Comparison of ENCODE assay signal across 8 cellular contexts in the genomic region with DNA sequence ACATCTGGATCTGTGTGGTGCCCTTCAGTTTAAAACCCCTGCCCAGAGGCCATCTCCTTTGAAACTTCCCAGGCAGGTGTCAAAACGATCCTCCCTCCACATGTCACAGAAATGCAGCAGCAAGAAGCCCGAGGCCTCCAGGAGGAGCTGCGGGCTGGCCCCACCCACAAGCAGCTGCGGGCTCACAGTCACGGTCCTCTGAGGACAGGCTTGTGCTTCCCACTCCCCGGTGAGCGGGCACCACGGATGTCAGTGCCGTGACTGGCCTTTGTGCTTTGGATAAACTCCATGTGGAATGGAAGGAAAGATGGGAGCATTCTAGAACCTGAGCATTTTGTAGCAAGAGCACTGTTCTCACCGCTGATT.
DNase-seq lines count a peak whose midpoint lies in the region; ATAC-seq, FAIRE-seq and TF ChIP-seq lines count a peak whose summit lies in the region.

No MANE protein-coding gene starts in this region.

- H3K18ac ChIP-seq in mesenchymal stem cell (ENCODE audit: low read depth in 1 of 2, low read length in 2 of 2), result no peak overlapping the region

- H2AK5ac ChIP-seq in mesenchymal stem cell (ENCODE audit: low read length, severe bottlenecking), result no peak overlapping the region

- H3K36me3 ChIP-seq in adipocyte (ENCODE audit: control insufficient read depth, insufficient read depth, low read length, severe bottlenecking) (no peaks in the 10 kb centered on the region), mesenchymal stem cell (ENCODE audit: control insufficient read depth in 1 of 2, insufficient read depth in 2 of 2, low read depth in 1 of 2, low read length in 2 of 2) (no peaks in the 10 kb centered on the region)

- H3K4me1 ChIP-seq in adipocyte (ENCODE audit: control insufficient read depth, insufficient read depth, low read length), result peaks cover 14% of the 10 kb centered on the region
- H3K4me1 ChIP-seq in mesenchymal stem cell (ENCODE audit: control insufficient read depth, insufficient read depth, low read depth, low read length), result peaks cover 3% of the 10 kb centered on the region

- DNase-seq in AG20443 (ENCODE audit: low spot score) (peak; percentile 65), HFF-Myc (ENCODE audit: extremely low read depth, low read depth) (no peak), adipocyte (ENCODE audit: low read depth) (peak; percentile 36), mesenchymal stem cell (no peak), frontal cortex (ENCODE audit: low spot score in 2 of 2) (no peak), SIG-M5 treated with dmso at 0.1 percent for 504 hours (lab: John Stamatoyannopoulos, UW; ENCODE audit: unreplicated experiment) (no peak), H54 (ENCODE audit: insufficient read length, low spot score) (no peak)

- H3K14ac ChIP-seq in mesenchymal stem cell (ENCODE audit: low read length in 2 of 2), result no peak overlapping the region

- TF ChIP-seq CTCF in HFF-Myc (IDR thresholded peaks at IDR 0.05; ENCODE audit: low read depth, low read length, missing control alignments), result no peak

- H2BK15ac ChIP-seq in mesenchymal stem cell (ENCODE audit: low read depth, poor library complexity, severe bottlenecking), result no peak overlapping the region

- no peak overlapping the region for H4K91ac ChIP-seq in mesenchymal stem cell (ENCODE audit: low read length)

- H3K9me3 ChIP-seq in adipocyte (ENCODE audit: control insufficient read depth, low read length), result no peaks in the 10 kb centered on the region
- H3K9me3 ChIP-seq in mesenchymal stem cell (ENCODE audit: control insufficient read depth, low read length), result no peaks in the 10 kb centered on the region

- no peak overlapping the region for H3K23ac ChIP-seq in mesenchymal stem cell (ENCODE audit: low read length in 2 of 2)

- no peak for TF ChIP-seq POLR2A in H54 (IDR thresholded peaks at IDR 0.05; ENCODE audit: low read depth, low read length)

- peak overlapping the region; percentile 7 for H4K8ac ChIP-seq in mesenchymal stem cell (ENCODE audit: low read length)

- no peak overlapping the region for H2AFZ ChIP-seq in mesenchymal stem cell (ENCODE audit: low read depth, low read length)

- H3K79me1 ChIP-seq in mesenchymal stem cell (replicated peaks; ENCODE audit: low read length, poor library complexity, severe bottlenecking), result no peaks in the 10 kb centered on the region

- H3K9ac ChIP-seq in adipocyte (ENCODE audit: low read length), result peak overlapping the region; percentile 30
- peak overlapping the region; percentile 76 for H3K9ac ChIP-seq in mesenchymal stem cell (ENCODE audit: low read length)

- no peak overlapping the region for H2BK12ac ChIP-seq in mesenchymal stem cell (ENCODE audit: low read length in 2 of 2)

- ATAC-seq in GM19035 (IDR thresholded peaks at IDR 0.05; ENCODE audit: unreplicated experiment), result no peak

- no peak overlapping the region for H3K27ac ChIP-seq in mesenchymal stem cell (ENCODE audit: low read length, poor library complexity, severe bottlenecking)

- FAIRE-seq in frontal cortex (lab: Jason Lieb, UNC), result no peak
- FAIRE-seq in H54 (lab: Jason Lieb, UNC), result no peak

- no peak overlapping the region for H2BK120ac ChIP-seq in mesenchymal stem cell (ENCODE audit: low read depth, low read length)

- no peak overlapping the region for H3K4ac ChIP-seq in mesenchymal stem cell (ENCODE audit: low read depth in 1 of 2, low read length in 2 of 2)

- H3K4me3 ChIP-seq in HFF-Myc (replicated peaks; ENCODE audit: low read depth, low read length), result peak overlapping the region; percentile 26
- H3K4me3 ChIP-seq in adipocyte (ENCODE audit: low read length), result no peak overlapping the region
- peak overlapping the region in 1 of 2 experiments; percentile 43 for H3K4me3 ChIP-seq in mesenchymal stem cell (ENCODE audit: insufficient read depth in 1 of 2, low read depth in 1 of 2, low read length in 2 of 2)

- 70% methylated on average over 10 of the region's 10 CpGs for WGBS in mesenchymal stem cell

- H2BK5ac ChIP-seq in mesenchymal stem cell (ENCODE audit: low read depth, low read length, poor library complexity, severe bottlenecking), result no peak overlapping the region

- H3K4me2 ChIP-seq in mesenchymal stem cell (ENCODE audit: low read length, poor library complexity, severe bottlenecking), result no peak overlapping the region

- H3K27me3 ChIP-seq in adipocyte (replicated peaks; ENCODE audit: control insufficient read depth, insufficient read depth, low read length), result peaks cover 2% of the 10 kb centered on the region
- H3K27me3 ChIP-seq in mesenchymal stem cell (ENCODE audit: control insufficient read depth in 1 of 2, insufficient read depth in 1 of 2, low read length in 2 of 2), result peaks cover 0 to 8% of the 10 kb centered on the region in 2 experiments

Comparison
In these comparisons a context has a peak if more than half of its experiments do, and no peak if none do; other contexts are left out.
1. DNase-seq: peak in AG20443 (single experiment) and adipocyte (single experiment); none in HFF-Myc (single experiment), mesenchymal stem cell (single experiment), frontal cortex (0 of 2), SIG-M5 treated with dmso at 0.1 percent for 504 hours (single experiment) and H54 (single experiment).